Comparison of ENCODE assay signal across 8 cellular contexts in the genomic region with DNA sequence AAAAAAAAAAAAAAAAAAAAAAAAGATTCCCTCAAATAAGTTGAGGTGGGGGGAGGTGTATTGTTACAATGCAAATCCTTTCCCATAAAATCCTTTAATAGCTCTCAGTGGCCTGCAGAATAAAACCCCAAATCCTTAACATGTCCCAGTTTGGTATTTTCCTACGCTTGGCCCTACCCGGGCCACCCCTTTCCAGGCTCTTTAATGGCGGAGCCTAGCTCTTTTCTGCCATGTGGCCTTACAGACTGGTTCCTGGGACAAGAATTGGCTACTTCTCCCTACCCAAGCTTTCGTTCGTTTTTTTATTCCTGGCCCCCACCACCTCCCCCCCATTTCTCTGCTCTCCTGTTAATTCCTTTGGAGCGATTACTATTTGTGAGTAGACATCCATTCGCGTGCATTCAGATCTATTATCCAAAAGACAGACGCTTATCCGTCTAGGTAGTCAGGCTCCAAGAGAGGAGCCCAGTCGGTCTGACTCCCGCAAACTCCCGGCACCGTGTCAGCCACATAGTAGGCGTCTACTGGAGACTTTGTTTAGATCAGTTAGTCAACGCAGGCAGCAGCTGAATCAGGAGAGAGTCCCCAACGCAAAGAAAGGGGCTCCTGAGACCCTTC. TPM values are rescaled to one million over a fixed set of nuclear protein-coding genes. Genes with fewer than 3 reads are reported as not detected.
DNase-seq lines count a peak whose midpoint lies in the region; ATAC-seq, FAIRE-seq and TF ChIP-seq lines count a peak whose summit lies in the region.

No MANE protein-coding gene starts in this region.

- H3K4me1 Mint-ChIP-seq in T-helper 2 cell treated with Interferon-gamma antibody and Interleukin-4, amounts not matched to agents 5 μg/mL and 100 μg/mL, for 36 hours (ENCODE audit: low read depth) = peaks cover 30% of the 10 kb centered on the region

- H3K4me1 ChIP-seq in adipocyte (ENCODE audit: control insufficient read depth, insufficient read depth, low read length) (peaks cover 35% of the 10 kb centered on the region), suprapubic skin (peaks cover 45% of the 10 kb centered on the region)

- TF ChIP-seq POLR2A in suprapubic skin (IDR thresholded peaks at IDR 0.05) = no peak
- no peak for TF ChIP-seq POLR2A in GM18505 (IDR thresholded peaks at IDR 0.05; ENCODE audit: borderline replicate concordance, extremely low read depth, insufficient read depth, insufficient read length)

- no peak for TF ChIP-seq CTCF in suprapubic skin (IDR thresholded peaks at IDR 0.05)
- TF ChIP-seq CTCF in D721Med (IDR thresholded peaks at IDR 0.05; ENCODE audit: insufficient read depth, missing control alignments) = no peak

- peak overlapping the region; percentile 92 for H3K4me3 Mint-ChIP-seq in T-helper 2 cell treated with Interferon-gamma antibody and Interleukin-4, amounts not matched to agents 5 μg/mL and 100 μg/mL, for 36 hours

- no peak for DNase-seq in T-helper 2 cell treated with Interferon-gamma antibody and Interleukin-4, amounts not matched to agents 5 μg/mL and 100 μg/mL, for 36 hours (ENCODE audit: low spot score)
- DNase-seq in T-helper 2 cell (no peak), adipocyte (ENCODE audit: low read depth) (no peak), left colon (no peak), suprapubic skin (ENCODE audit: low spot score in 2 of 2) (no peak), D721Med (ENCODE audit: insufficient read length, low spot score) (no peak)

- ATAC-seq in left colon (peak; percentile 0), GM19328 (IDR thresholded peaks at IDR 0.05; ENCODE audit: unreplicated experiment) (no peak), GM18505 (IDR thresholded peaks at IDR 0.05; ENCODE audit: unreplicated experiment) (no peak)

- TF ChIP-seq EP300 in suprapubic skin (IDR thresholded peaks at IDR 0.05) = no peak

- H3K9me3 ChIP-seq in adipocyte (ENCODE audit: control insufficient read depth, low read length) (no peaks in the 10 kb centered on the region), suprapubic skin (no peaks in the 10 kb centered on the region)

- no peaks in the 10 kb centered on the region for H3K36me3 ChIP-seq in adipocyte (ENCODE audit: control insufficient read depth, insufficient read depth, low read length, severe bottlenecking)
- H3K36me3 ChIP-seq in suprapubic skin = no peaks in the 10 kb centered on the region

- no peaks in the 10 kb centered on the region for H3K9me3 Mint-ChIP-seq in T-helper 2 cell treated with Interferon-gamma antibody and Interleukin-4, amounts not matched to agents 5 μg/mL and 100 μg/mL, for 36 hours

- H3K36me3 Mint-ChIP-seq in T-helper 2 cell treated with Interferon-gamma antibody and Interleukin-4, amounts not matched to agents 5 μg/mL and 100 μg/mL, for 36 hours (ENCODE audit: low read depth) = peaks cover 4% of the 10 kb centered on the region

- H3K9ac ChIP-seq in adipocyte (ENCODE audit: low read length) = peak overlapping the region; percentile 99

- WGBS in suprapubic skin = 41% methylated on average over 16 of the region's 17 CpGs

- no peak for FAIRE-seq in D721Med (lab: Jason Lieb, UNC)

- no peaks in the 10 kb centered on the region for H3K27me3 ChIP-seq in adipocyte (replicated peaks; ENCODE audit: control insufficient read depth, insufficient read depth, low read length)
- H3K27me3 ChIP-seq in suprapubic skin = no peaks in the 10 kb centered on the region

- H3K27ac Mint-ChIP-seq in T-helper 2 cell treated with Interferon-gamma antibody and Interleukin-4, amounts not matched to agents 5 μg/mL and 100 μg/mL, for 36 hours = peak overlapping the region; percentile 95

- H3K27ac ChIP-seq in suprapubic skin = peak overlapping the region; percentile 99

- intact Hi-C loops in left colon (cut with DNase I, micrococcal nuclease) = no loop called here

- H3K4me3 ChIP-seq in adipocyte (ENCODE audit: low read length) (peak overlapping the region; percentile 96), suprapubic skin (peak overlapping the region; percentile 88)

- H3K27me3 Mint-ChIP-seq in T-helper 2 cell treated with Interferon-gamma antibody and Interleukin-4, amounts not matched to agents 5 μg/mL and 100 μg/mL, for 36 hours (ENCODE audit: low read depth) = no peaks in the 10 kb centered on the region

RNA-seq across cellular contexts. Expression of a gene that starts 0.8 kb away (rescaled TPM):
- 10 to 100 TPM; 19.3 to 23.8 TPM for total RNA-seq in left colon
- total RNA-seq in suprapubic skin = 10 to 100 TPM; 45.7 to 92.0 (median 76.4) TPM

RNA-seq across cellular contexts. Expression of a gene that starts 5.4 kb away (rescaled TPM):
- total RNA-seq in left colon (10 to 100 TPM; 57.1 to 59.8 TPM), suprapubic skin (100 to 1,000 TPM; 101 to 161 (median 113) TPM)

RNA-seq across cellular contexts. Expression of a gene that starts 6.2 kb away (rescaled TPM):
- total RNA-seq in left colon (10 to 100 TPM; 29.3 to 43.1 TPM), suprapubic skin (100 to 1,000 TPM; 140 to 311 (median 201) TPM)

RNA-seq across cellular contexts. Expression of a gene that starts 31.5 kb away (rescaled TPM):
- total RNA-seq in left colon = 10 to 100 TPM; 54.2 to 76.8 TPM
- 100 to 1,000 TPM in 1 of 4 donors, 10 to 100 TPM in 3; 59.5 to 110 (median 68.0) TPM for total RNA-seq in suprapubic skin

RNA-seq across cellular contexts. Expression of a gene that starts 34.6 kb away (rescaled TPM):
- total RNA-seq in left colon (under 1 TPM; 0.12 to 0.75 TPM), suprapubic skin (1 to 10 TPM in 2 of 4 donors, under 1 TPM in 2; 0.34 to 1.4 (median 0.87) TPM)
